In genomic region chr22:20652130-20652529, GRCh38 we compare ENCODE assay signal across 27 cellular contexts.
"Had no signal": no experiment of that assay in that cellular context is flagged by ENCODE, and none has a peak within 500 bp of the region (broad histone marks: within the 10 kb centered on the region; RNA-seq: fewer than 3 reads in every experiment).

No MANE protein-coding gene starts in this region.

- H3K4me1 Mint-ChIP-seq: activated CD4-positive, alpha-beta T cell treated with anti-CD3 and anti-CD28 coated beads for 36 hours; activated CD4-positive, alpha-beta T cell treated with anti-CD3 and anti-CD28 coated beads, Interleukin-2, amount 10 ng/mL, durations not matched to agents 24 days and 14 days; activated naive CD4-positive, alpha-beta T cell treated with anti-CD3 and anti-CD28 coated beads, Interleukin-2, amount 10 ng/mL, durations not matched to agents 7 days and 5 days; activated naive CD8-positive, alpha-beta T cell treated with anti-CD3 and anti-CD28 coated beads, Interleukin-2, amount 10 ng/mL, durations not matched to agents 7 days and 5 days; activated T-helper 17 cell treated with anti-CD3 and anti-CD28 coated beads, Interleukin-2, amount 50 U/mL, for 72 hours; brain had no signal

- H3K27me3 Mint-ChIP-seq: activated CD4-positive, alpha-beta T cell treated with anti-CD3 and anti-CD28 coated beads for 36 hours; activated CD8-positive, alpha-beta T cell treated with anti-CD3 and anti-CD28 coated beads for 36 hours; T-helper 17 cell had no signal

- DNase-seq: activated CD4-positive, alpha-beta T cell treated with anti-CD3 and anti-CD28 coated beads for 36 hours; activated CD4-positive, CD25-positive, alpha-beta regulatory T cell; activated CD8-positive, alpha-beta T cell treated with anti-CD3 and anti-CD28 coated beads for 36 hours; activated gamma-delta T cell; activated naive CD4-positive, alpha-beta T cell; activated naive CD4-positive, alpha-beta T cell treated with anti-CD3 and anti-CD28 coated beads, Interleukin-2, amount 10 ng/mL, durations not matched to agents 7 days and 5 days; activated naive CD8-positive, alpha-beta T cell treated with anti-CD3 and anti-CD28 coated beads, Interleukin-2, amount 10 ng/mL, durations not matched to agents 7 days and 5 days; activated T-cell treated with anti-CD3 and anti-CD28 coated beads, Interleukin-2, amount 50 U/mL, for 4 hours; central memory CD4-positive, alpha-beta T cell; cerebellar nuclear complex; colonic mucosa; effector CD8-positive, alpha-beta T cell; glutamatergic neuron; heart left ventricle; T-helper 1 cell; T-helper 17 cell; T1000; WERI-Rb-1 had no signal

- H3K4me3 Mint-ChIP-seq: activated CD4-positive, alpha-beta T cell treated with anti-CD3 and anti-CD28 coated beads for 36 hours; activated CD4-positive, alpha-beta T cell treated with anti-CD3 and anti-CD28 coated beads, Interleukin-2, amount 10 ng/mL, durations not matched to agents 24 days and 14 days; activated CD8-positive, alpha-beta T cell treated with anti-CD3 and anti-CD28 coated beads for 36 hours; activated naive CD4-positive, alpha-beta T cell treated with anti-CD3 and anti-CD28 coated beads, Interleukin-2, amount 10 ng/mL, durations not matched to agents 7 days and 5 days; activated naive CD8-positive, alpha-beta T cell treated with anti-CD3 and anti-CD28 coated beads, Interleukin-2, amount 10 ng/mL, durations not matched to agents 7 days and 5 days; activated T-cell treated with anti-CD3 and anti-CD28 coated beads, Interleukin-2, amount 50 U/mL, for 4 hours; activated T-helper 17 cell treated with anti-CD3 and anti-CD28 coated beads, Interleukin-2, amount 50 U/mL, for 72 hours; brain; T-helper 17 cell; T-helper 2 cell treated with Interferon-gamma antibody and Interleukin-4, amounts not matched to agents 5 μg/mL and 100 μg/mL, for 36 hours had no signal

- H3K4me1 ChIP-seq: ascending aorta, breast epithelium, colonic mucosa, heart left ventricle had no signal

- H3K9me3 Mint-ChIP-seq: activated CD4-positive, alpha-beta T cell treated with anti-CD3 and anti-CD28 coated beads, Interleukin-2, amount 10 ng/mL, durations not matched to agents 24 days and 14 days; activated CD8-positive, alpha-beta T cell treated with anti-CD3 and anti-CD28 coated beads for 36 hours; activated naive CD4-positive, alpha-beta T cell treated with anti-CD3 and anti-CD28 coated beads, Interleukin-2, amount 10 ng/mL, durations not matched to agents 7 days and 5 days; activated naive CD4-positive, alpha-beta T cell treated with anti-CD3 and anti-CD28 coated beads, Interleukin-2, amount 50 U/mL, for 72 hours; activated naive CD8-positive, alpha-beta T cell treated with anti-CD3 and anti-CD28 coated beads, Interleukin-2, amount 10 ng/mL, durations not matched to agents 7 days and 5 days; activated T-cell treated with anti-CD3 and anti-CD28 coated beads, Interleukin-2, amount 50 U/mL, for 4 hours; activated T-helper 17 cell treated with anti-CD3 and anti-CD28 coated beads, Interleukin-2, amount 50 U/mL, for 72 hours; T-helper 2 cell treated with Interferon-gamma antibody and Interleukin-4, amounts not matched to agents 5 μg/mL and 100 μg/mL, for 36 hours had no signal

- H3K36me3 ChIP-seq: ascending aorta, breast epithelium, cardiac muscle cell, colonic mucosa, heart left ventricle, WERI-Rb-1 had no signal

- H3K27ac ChIP-seq: ascending aorta, breast epithelium, cardiac muscle cell, colonic mucosa, epithelial cell of prostate, heart left ventricle, WERI-Rb-1 had no signal

- ATAC-seq: activated CD4-positive, alpha-beta T cell treated with anti-CD3 and anti-CD28 coated beads for 36 hours; activated CD8-positive, alpha-beta T cell treated with anti-CD3 and anti-CD28 coated beads for 36 hours; activated naive CD4-positive, alpha-beta T cell treated with anti-CD3 and anti-CD28 coated beads, Interleukin-2, amount 50 U/mL, for 72 hours; activated T-cell treated with anti-CD3 and anti-CD28 coated beads, Interleukin-2, amount 50 U/mL, for 4 hours; activated T-helper 17 cell treated with anti-CD3 and anti-CD28 coated beads, Interleukin-2, amount 50 U/mL, for 72 hours; heart left ventricle; T-helper 17 cell had no signal

- H3K36me3 Mint-ChIP-seq: activated naive CD4-positive, alpha-beta T cell treated with anti-CD3 and anti-CD28 coated beads, Interleukin-2, amount 10 ng/mL, durations not matched to agents 7 days and 5 days; activated naive CD4-positive, alpha-beta T cell treated with anti-CD3 and anti-CD28 coated beads, Interleukin-2, amount 50 U/mL, for 72 hours; activated naive CD8-positive, alpha-beta T cell treated with anti-CD3 and anti-CD28 coated beads, Interleukin-2, amount 10 ng/mL, durations not matched to agents 7 days and 5 days; brain had no signal

- H3K4me3 ChIP-seq: ascending aorta, breast epithelium, cardiac muscle cell, colonic mucosa, heart left ventricle had no signal

- H3K27me3 ChIP-seq: ascending aorta, breast epithelium, cardiac muscle cell, colonic mucosa, heart left ventricle had no signal

- H3K27ac Mint-ChIP-seq: activated CD4-positive, alpha-beta T cell treated with anti-CD3 and anti-CD28 coated beads for 36 hours; activated CD4-positive, alpha-beta T cell treated with anti-CD3 and anti-CD28 coated beads, Interleukin-2, amount 10 ng/mL, durations not matched to agents 24 days and 14 days; activated CD8-positive, alpha-beta T cell treated with anti-CD3 and anti-CD28 coated beads for 36 hours; activated naive CD4-positive, alpha-beta T cell treated with anti-CD3 and anti-CD28 coated beads, Interleukin-2, amount 10 ng/mL, durations not matched to agents 7 days and 5 days; activated naive CD4-positive, alpha-beta T cell treated with anti-CD3 and anti-CD28 coated beads, Interleukin-2, amount 50 U/mL, for 72 hours; activated naive CD8-positive, alpha-beta T cell treated with anti-CD3 and anti-CD28 coated beads, Interleukin-2, amount 10 ng/mL, durations not matched to agents 7 days and 5 days; activated T-helper 17 cell treated with anti-CD3 and anti-CD28 coated beads, Interleukin-2, amount 50 U/mL, for 72 hours; brain; T-helper 17 cell; T-helper 2 cell treated with Interferon-gamma antibody and Interleukin-4, amounts not matched to agents 5 μg/mL and 100 μg/mL, for 36 hours had no signal

- H3K9me3 ChIP-seq: ascending aorta, breast epithelium, colonic mucosa, heart left ventricle had no signal
